ENCODE assay signal across 1 cellular context in genomic region chr18:78506031-78506461, GRCh38.
A peak's percentile ranks its signal among the peaks of the same experiment; 100 is the strongest.
TF ChIP-seq lines count a peak whose summit lies in the region.

No MANE protein-coding gene starts in this region.

TF ChIP-seq in H1, 55 proteins besides CTCF, POLR2A, EP300 and RAD21 (continued from another document):
- TF ChIP-seq TAF7 (optimal IDR thresholded peaks at IDR 0.05; ENCODE audit: borderline replicate concordance, low read depth, low read length) = no peak
- TF ChIP-seq E2F6 (IDR thresholded peaks at IDR 0.05) = peak; percentile 75
- TF ChIP-seq GTF2F1 (IDR thresholded peaks at IDR 0.05; ENCODE audit: borderline replicate concordance, low read depth, low read length) = no peak
- no peak for TF ChIP-seq ATF3 (IDR thresholded peaks at IDR 0.05; ENCODE audit: insufficient read depth, low read depth, low read length)
- peak; percentile 71 for TF ChIP-seq MAX (IDR thresholded peaks at IDR 0.05)
- TF ChIP-seq USF2 (IDR thresholded peaks at IDR 0.05; ENCODE audit: low read length) = no peak
- TF ChIP-seq BCL11A (IDR thresholded peaks at IDR 0.05; ENCODE audit: low read depth in 2 of 2, low read length in 2 of 2) = no peak
- no peak for TF ChIP-seq KDM4A (IDR thresholded peaks at IDR 0.05; ENCODE audit: low read depth, low read length, severe bottlenecking)
- TF ChIP-seq YY1 (IDR thresholded peaks at IDR 0.05; ENCODE audit: low read depth, low read length) = 0 out of 2 replicates have a peak, but pooled peaks have one; percentile 29
- TF ChIP-seq CTBP2 (IDR thresholded peaks at IDR 0.05; ENCODE audit: borderline replicate concordance, insufficient read depth, insufficient read length, low read length) = no peak
- TF ChIP-seq JUND (IDR thresholded peaks at IDR 0.05; ENCODE audit: low read length) = no peak
- no peak for TF ChIP-seq TEAD4 (IDR thresholded peaks at IDR 0.05; ENCODE audit: low read depth, low read length)
- no peak for TF ChIP-seq SUZ12 (IDR thresholded peaks at IDR 0.05; ENCODE audit: low read length)
